Comparison of ENCODE assay signal across 32 cellular contexts in genomic region chr12:42240131-42240750, GRCh38.
"Had no signal": no experiment of that assay in that cellular context is flagged by ENCODE, and none has a peak within 500 bp of the region (broad histone marks: within the 10 kb centered on the region; RNA-seq: fewer than 3 reads in every experiment).

No MANE protein-coding gene starts in this region.

- ATAC-seq: effector memory CD8-positive, alpha-beta T cell; gastroesophageal sphincter; stimulated activated memory B cell treated with anti-CD40 and anti-IgM and Interleukin-4, amounts not matched to agents 10 μg/mL and 1 μg/mL and 100 μg/mL, for 72 hours; stimulated activated naive CD8-positive, alpha-beta T cell treated with anti-CD3 and anti-CD28 coated beads, Interleukin-15, amount 100 ng/mL, for 72 hours had no signal

- H3K4me3 ChIP-seq: ascending aorta, cardiac muscle cell, colonic mucosa, gastroesophageal sphincter, left ventricle myocardium inferior, lung, right atrium auricular region, smooth muscle cell, upper lobe of left lung, vagina had no signal

- H3K27me3 Mint-ChIP-seq: activated naive CD4-positive, alpha-beta T cell treated with anti-CD3 and anti-CD28 coated beads, Interleukin-2, amount 10 ng/mL, durations not matched to agents 7 days and 5 days; activated naive CD8-positive, alpha-beta T cell treated with anti-CD3 and anti-CD28 coated beads, Interleukin-2, amount 10 ng/mL, durations not matched to agents 7 days and 5 days; effector memory CD8-positive, alpha-beta T cell; stimulated activated memory B cell treated with anti-CD40 and anti-IgM and Interleukin-4, amounts not matched to agents 10 μg/mL and 1 μg/mL and 100 μg/mL, for 72 hours; stimulated activated naive CD8-positive, alpha-beta T cell treated with anti-CD3 and anti-CD28 coated beads, Interleukin-15, amount 100 ng/mL, for 72 hours had no signal

- H3K27me3 ChIP-seq: ascending aorta, colonic mucosa, gastroesophageal sphincter, right atrium auricular region, upper lobe of left lung, vagina had no signal

- H3K4me1 ChIP-seq: colonic mucosa had no signal

- H3K4me3 Mint-ChIP-seq: stimulated activated memory B cell treated with anti-CD40 and anti-IgM and Interleukin-4, amounts not matched to agents 10 μg/mL and 1 μg/mL and 100 μg/mL, for 72 hours had no signal

- DNase-seq: activated CD4-positive, alpha-beta T cell treated with anti-CD3 and anti-CD28 coated beads for 4 hours; activated CD4-positive, alpha-beta T cell treated with anti-CD3 and anti-CD28 coated beads, Interleukin-2, amount 50 U/mL, for 4 hours; activated gamma-delta T cell; activated naive CD4-positive, alpha-beta T cell treated with anti-CD3 and anti-CD28 coated beads, Interleukin-2, amount 10 ng/mL, durations not matched to agents 7 days and 5 days; activated naive CD8-positive, alpha-beta T cell treated with anti-CD3 and anti-CD28 coated beads, Interleukin-2, amount 10 ng/mL, durations not matched to agents 7 days and 5 days; activated T-cell treated with anti-CD3 and anti-CD28 coated beads, Interleukin-2, amount 50 U/mL, for 1 hour; cerebellar nuclear complex; colonic mucosa; effector memory CD8-positive, alpha-beta T cell; head of caudate nucleus; hippocampal formation; left ventricle myocardium inferior; mesendoderm; nephron progenitor cell; nucleus accumbens; stimulated activated CD4-positive, alpha-beta T cell treated with anti-CD3 and anti-CD28 coated beads, Interleukin-1b, Interleukin-23, amount 100 ng/mL, for 48 hours; stimulated activated CD4-positive, alpha-beta T cell treated with anti-CD3 and anti-CD28 coated beads, Interleukin-4, amount 100 ng/mL, for 4 hours; stimulated activated CD8-positive, alpha-beta memory T cell treated with anti-CD3 and anti-CD28 coated beads, Interleukin-4, amount 100 ng/mL, for 48 hours; stimulated activated naive CD8-positive, alpha-beta T cell treated with anti-CD3 and anti-CD28 coated beads, Interleukin-15, amount 100 ng/mL, for 72 hours; substantia nigra; upper lobe of left lung had no signal

- H3K27ac ChIP-seq: ascending aorta, cardiac muscle cell, colonic mucosa, gastroesophageal sphincter, left ventricle myocardium inferior, right atrium auricular region, upper lobe of left lung, vagina had no signal

- H3K9me3 ChIP-seq: ascending aorta, colonic mucosa, gastroesophageal sphincter, left ventricle myocardium inferior, right atrium auricular region, upper lobe of left lung, vagina had no signal

- FAIRE-seq: islet of Langerhans had no signal

- H3K36me3 ChIP-seq: ascending aorta, cardiac muscle cell, colonic mucosa, gastroesophageal sphincter, left ventricle myocardium inferior, right atrium auricular region, upper lobe of left lung, vagina had no signal

- H3K27ac Mint-ChIP-seq: activated naive CD8-positive, alpha-beta T cell treated with anti-CD3 and anti-CD28 coated beads, Interleukin-2, amount 10 ng/mL, durations not matched to agents 7 days and 5 days; nephron progenitor cell had no signal

- H3K9me3 Mint-ChIP-seq: activated naive CD4-positive, alpha-beta T cell treated with anti-CD3 and anti-CD28 coated beads, Interleukin-2, amount 10 ng/mL, durations not matched to agents 7 days and 5 days; activated naive CD8-positive, alpha-beta T cell treated with anti-CD3 and anti-CD28 coated beads, Interleukin-2, amount 10 ng/mL, durations not matched to agents 7 days and 5 days; activated T-helper 1 cell treated with anti-CD3 and anti-CD28 coated beads, Interleukin-12 subunit alpha, Interleukin-12 subunit beta, Interleukin-2, Interleukin-4 antibody, amounts not matched to agents 30 ng/mL and 10 ng/mL and 1 ng/mL, durations not matched to agents 14 hours and 24 hours and 36 hours; brain; effector memory CD8-positive, alpha-beta T cell; stimulated activated memory B cell treated with anti-CD40 and anti-IgM and Interleukin-4, amounts not matched to agents 10 μg/mL and 1 μg/mL and 100 μg/mL, for 72 hours; stimulated activated naive CD8-positive, alpha-beta T cell treated with anti-CD3 and anti-CD28 coated beads, Interleukin-15, amount 100 ng/mL, for 72 hours had no signal
